ENCODE assay signal across 1 cellular context in the genomic region with DNA sequence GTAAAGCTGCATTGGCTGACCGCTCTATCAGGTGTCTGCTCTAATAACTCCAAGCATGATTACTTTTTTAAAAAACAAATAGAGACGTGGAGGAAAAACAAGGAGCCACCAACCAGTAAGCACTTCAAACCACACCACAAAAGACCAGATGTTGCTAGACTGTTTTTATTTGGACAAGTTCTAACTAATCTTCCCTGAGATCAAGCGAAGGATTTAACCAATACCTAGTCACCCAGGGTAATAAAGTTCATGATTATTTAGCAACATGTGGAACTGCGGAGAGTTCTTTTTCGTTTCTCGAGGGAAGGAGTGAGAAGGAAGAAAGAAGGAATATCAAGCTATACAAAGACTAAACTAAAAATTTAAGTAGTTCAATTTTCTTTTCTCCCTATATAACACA.
TF ChIP-seq lines count a peak whose summit lies in the region.

No MANE protein-coding gene starts in this region.

TF ChIP-seq in HCT116, 20 proteins besides CTCF, POLR2A, EP300 and RAD21:
- TF ChIP-seq EZH2phosphoT487 (IDR thresholded peaks at IDR 0.05; ENCODE audit: borderline replicate concordance) (no peak), FOSL1 (IDR thresholded peaks at IDR 0.05; ENCODE audit: low read depth) (no peak), JUND (IDR thresholded peaks at IDR 0.05) (no peak), ZFX (IDR thresholded peaks at IDR 0.05) (no peak), ELF1 (IDR thresholded peaks at IDR 0.05; ENCODE audit: borderline replicate concordance, low read depth) (no peak), CEBPB (IDR thresholded peaks at IDR 0.05; ENCODE audit: low read depth) (no peak), TCF7L2 (IDR thresholded peaks at IDR 0.05; ENCODE audit: borderline replicate concordance, extremely low read depth, insufficient read depth, insufficient read length) (no peak), EGR1 (IDR thresholded peaks at IDR 0.05; ENCODE audit: low read depth) (no peak), SP1 (IDR thresholded peaks at IDR 0.05; ENCODE audit: low read depth) (no peak), SIN3A (IDR thresholded peaks at IDR 0.05; ENCODE audit: low read depth) (no peak), YY1 (IDR thresholded peaks at IDR 0.05; ENCODE audit: extremely low read depth, insufficient replicate concordance, low read depth, low read length) (no peak), EZH2 (IDR thresholded peaks at IDR 0.05) (no peak), CBX3 (IDR thresholded peaks at IDR 0.05; ENCODE audit: low read depth) (no peak), REST (IDR thresholded peaks at IDR 0.05; ENCODE audit: low read depth) (no peak), POLR2AphosphoS5 (IDR thresholded peaks at IDR 0.05; ENCODE audit: low read depth, low read length) (no peak), SRF (IDR thresholded peaks at IDR 0.05; ENCODE audit: low read depth) (no peak), MAX (IDR thresholded peaks at IDR 0.05) (no peak)
- TF ChIP-seq, protein P1, sequence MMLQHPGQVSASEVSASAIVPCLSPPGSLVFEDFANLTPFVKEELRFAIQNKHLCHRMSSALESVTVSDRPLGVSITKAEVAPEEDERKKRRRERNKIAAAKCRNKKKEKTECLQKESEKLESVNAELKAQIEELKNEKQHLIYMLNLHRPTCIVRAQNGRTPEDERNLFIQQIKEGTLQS (IDR thresholded peaks at IDR 0.05) = no peak
- TF ChIP-seq, protein P2, sequence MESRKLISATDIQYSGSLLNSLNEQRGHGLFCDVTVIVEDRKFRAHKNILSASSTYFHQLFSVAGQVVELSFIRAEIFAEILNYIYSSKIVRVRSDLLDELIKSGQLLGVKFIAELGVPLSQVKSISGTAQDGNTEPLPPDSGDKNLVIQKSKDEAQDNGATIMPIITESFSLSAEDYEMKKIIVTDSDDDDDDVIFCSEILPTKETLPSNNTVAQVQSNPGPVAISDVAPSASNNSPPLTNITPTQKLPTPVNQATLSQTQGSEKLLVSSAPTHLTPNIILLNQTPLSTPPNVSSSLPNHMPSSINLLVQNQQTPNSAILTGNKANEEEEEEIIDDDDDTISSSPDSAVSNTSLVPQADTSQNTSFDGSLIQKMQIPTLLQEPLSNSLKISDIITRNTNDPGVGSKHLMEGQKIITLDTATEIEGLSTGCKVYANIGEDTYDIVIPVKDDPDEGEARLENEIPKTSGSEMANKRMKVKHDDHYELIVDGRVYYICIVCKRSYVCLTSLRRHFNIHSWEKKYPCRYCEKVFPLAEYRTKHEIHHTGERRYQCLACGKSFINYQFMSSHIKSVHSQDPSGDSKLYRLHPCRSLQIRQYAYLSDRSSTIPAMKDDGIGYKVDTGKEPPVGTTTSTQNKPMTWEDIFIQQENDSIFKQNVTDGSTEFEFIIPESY (IDR thresholded peaks at IDR 0.05; ENCODE audit: extremely low read depth, insufficient replicate concordance, low read length) = no peak
TF ChIP-seq in HCT116: peak in this region for 0.
